In the genomic region with DNA sequence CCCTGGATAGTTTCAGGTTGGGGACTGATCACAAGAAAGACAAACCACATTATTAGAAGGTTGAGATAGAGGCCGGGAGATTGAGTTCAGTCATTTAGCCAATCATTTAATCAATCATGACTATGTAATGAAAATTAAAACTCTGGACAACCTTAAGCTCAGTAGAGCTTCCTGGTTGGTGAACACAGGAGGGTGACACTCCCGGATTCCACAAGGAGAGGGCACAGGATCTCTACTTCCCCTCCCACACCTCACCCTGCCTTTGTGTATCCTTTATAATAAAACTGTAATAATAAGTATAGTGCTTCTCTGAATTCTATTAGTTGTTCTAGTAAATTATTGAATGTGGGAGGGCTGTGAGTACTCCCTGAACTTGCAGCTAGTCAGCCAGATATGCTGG, we compare ENCODE assay signal across 27 cellular contexts.
"Had no signal": no experiment of that assay in that cellular context is flagged by ENCODE, and none has a peak within 500 bp of the region (broad histone marks: within the 10 kb centered on the region; RNA-seq: fewer than 3 reads in every experiment).

No MANE protein-coding gene starts in this region.

- H3K4me1 Mint-ChIP-seq: activated CD4-positive, alpha-beta T cell treated with anti-CD3 and anti-CD28 coated beads, Interleukin-2, amount 10 ng/mL, durations not matched to agents 24 days and 14 days; activated T-helper 17 cell treated with anti-CD3 and anti-CD28 coated beads, Interleukin-2, amount 50 U/mL, for 72 hours had no signal

- ATAC-seq: activated CD8-positive, alpha-beta T cell treated with anti-CD3 and anti-CD28 coated beads for 36 hours; activated naive CD4-positive, alpha-beta T cell treated with anti-CD3 and anti-CD28 coated beads, Interleukin-2, amount 50 U/mL, for 72 hours; activated T-cell treated with anti-CD3 and anti-CD28 coated beads, Interleukin-2, amount 50 U/mL, for 72 hours; activated T-helper 17 cell treated with anti-CD3 and anti-CD28 coated beads, Interleukin-2, amount 50 U/mL, for 72 hours; body of pancreas; PC-3 had no signal

- H3K9me3 ChIP-seq: adrenal gland, body of pancreas, SJCRH30 had no signal

- H3K27me3 ChIP-seq: adrenal gland, body of pancreas, breast epithelium, SJCRH30 had no signal

- FAIRE-seq: astrocyte, RCC 7860 had no signal

- H3K9me3 Mint-ChIP-seq: activated CD4-positive, alpha-beta T cell treated with anti-CD3 and anti-CD28 coated beads, Interleukin-2, amount 10 ng/mL, durations not matched to agents 24 days and 14 days; activated naive CD4-positive, alpha-beta T cell treated with anti-CD3 and anti-CD28 coated beads, Interleukin-2, amount 50 U/mL, for 72 hours; activated T-cell treated with anti-CD3 and anti-CD28 coated beads, Interleukin-2, amount 50 U/mL, for 72 hours; activated T-helper 17 cell treated with anti-CD3 and anti-CD28 coated beads, Interleukin-2, amount 50 U/mL, for 72 hours had no signal

- H3K4me1 ChIP-seq: breast epithelium had no signal

- H3K36me3 Mint-ChIP-seq: activated naive CD4-positive, alpha-beta T cell treated with anti-CD3 and anti-CD28 coated beads, Interleukin-2, amount 50 U/mL, for 72 hours had no signal

- H3K27ac Mint-ChIP-seq: activated CD4-positive, alpha-beta T cell treated with anti-CD3 and anti-CD28 coated beads, Interleukin-2, amount 10 ng/mL, durations not matched to agents 24 days and 14 days; activated CD8-positive, alpha-beta T cell treated with anti-CD3 and anti-CD28 coated beads for 36 hours; activated naive CD4-positive, alpha-beta T cell treated with anti-CD3 and anti-CD28 coated beads, Interleukin-2, amount 50 U/mL, for 72 hours; activated T-cell treated with anti-CD3 and anti-CD28 coated beads, Interleukin-2, amount 50 U/mL, for 72 hours; activated T-helper 17 cell treated with anti-CD3 and anti-CD28 coated beads, Interleukin-2, amount 50 U/mL, for 72 hours had no signal

- H3K27me3 Mint-ChIP-seq: activated CD4-positive, alpha-beta T cell treated with anti-CD3 and anti-CD28 coated beads, Interleukin-2, amount 10 ng/mL, durations not matched to agents 24 days and 14 days; activated CD8-positive, alpha-beta T cell treated with anti-CD3 and anti-CD28 coated beads for 36 hours; activated T-helper 17 cell treated with anti-CD3 and anti-CD28 coated beads, Interleukin-2, amount 50 U/mL, for 72 hours had no signal

- H3K4me3 Mint-ChIP-seq: activated CD4-positive, alpha-beta T cell treated with anti-CD3 and anti-CD28 coated beads, Interleukin-2, amount 10 ng/mL, durations not matched to agents 24 days and 14 days; activated CD8-positive, alpha-beta T cell treated with anti-CD3 and anti-CD28 coated beads for 36 hours; activated T-cell treated with anti-CD3 and anti-CD28 coated beads, Interleukin-2, amount 50 U/mL, for 72 hours; activated T-helper 17 cell treated with anti-CD3 and anti-CD28 coated beads, Interleukin-2, amount 50 U/mL, for 72 hours had no signal

- DNase-seq: activated CD4-positive, alpha-beta T cell treated with anti-CD3 and anti-CD28 coated beads, Interleukin-2, amount 10 ng/mL, durations not matched to agents 24 days and 14 days; activated CD4-positive, alpha-beta T cell treated with anti-CD3 and anti-CD28 coated beads, Interleukin-2, amount 50 U/mL, for 4 hours; activated CD8-positive, alpha-beta T cell treated with anti-CD3 and anti-CD28 coated beads for 36 hours; activated gamma-delta T cell; activated naive CD4-positive, alpha-beta T cell treated with Interleukin-2 at 50 U/mL for 16 hours; activated T-cell treated with anti-CD3 and anti-CD28 coated beads, Interleukin-2, amount 50 U/mL, for 1 hour; activated T-cell treated with anti-CD3 and anti-CD28 coated beads, Interleukin-2, amount 50 U/mL, for 72 hours; adrenal gland; body of pancreas; Kasumi-1; KG1; NCI-H1105; NCI-H1417 treated with DMSO at 0.1 percent for 48 hours; NCI-H1694; NCI-H2029; NCI-H345; NCI-H524 treated with DMSO at 0.1 percent for 48 hours; PC-3; Right ventricle myocardium superior; SJCRH30; T1000 had no signal

- H3K27ac ChIP-seq: adrenal gland, body of pancreas, breast epithelium, SJCRH30, SK-N-MC had no signal

- H3K4me3 ChIP-seq: adrenal gland, body of pancreas, breast epithelium, SJCRH30, SK-N-MC had no signal

- H3K36me3 ChIP-seq: adrenal gland, breast epithelium had no signal
